Comparison of ENCODE assay signal across 1 cellular context in genomic region chr13:75458696-75459422, GRCh38.
TF ChIP-seq lines count a peak whose summit lies in the region.

No MANE protein-coding gene starts in this region.

TF ChIP-seq in H1, 55 proteins besides CTCF, POLR2A, EP300 and RAD21:
- TF ChIP-seq POU5F1 (IDR thresholded peaks at IDR 0.05; ENCODE audit: low read depth, low read length) (no peak), ASH2L (IDR thresholded peaks at IDR 0.05; ENCODE audit: low read length) (no peak), HDAC6 (IDR thresholded peaks at IDR 0.05; ENCODE audit: low read depth, low read length) (no peak), RBBP5 (IDR thresholded peaks at IDR 0.05; ENCODE audit: borderline replicate concordance, low read depth, low read length) (no peak)
